Comparison of ENCODE assay signal across 9 cellular contexts in the genomic region with DNA sequence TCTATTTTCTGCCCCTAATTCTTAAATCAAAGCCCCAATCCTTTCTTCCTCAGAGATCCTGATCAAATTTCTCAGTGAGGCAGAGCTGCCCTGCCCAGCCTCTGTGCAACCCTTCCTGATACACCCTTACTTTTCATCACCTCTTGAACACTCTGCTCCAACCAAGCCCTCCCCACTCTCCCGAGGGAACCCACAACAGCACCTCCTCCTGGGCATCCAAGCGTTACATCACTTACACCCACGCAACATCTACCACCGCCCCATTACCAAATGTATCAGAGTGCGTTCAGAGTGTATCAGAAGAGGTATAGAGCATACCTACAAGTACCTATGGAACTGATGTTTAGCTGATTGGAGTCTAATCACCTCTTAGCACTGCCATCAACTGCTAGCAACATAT.
DNase-seq lines count a peak whose midpoint lies in the region; ATAC-seq and TF ChIP-seq lines count a peak whose summit lies in the region.
"Had no signal": no experiment of that assay in that cellular context is flagged by ENCODE, and none has a peak within 500 bp of the region (broad histone marks: within the 10 kb centered on the region; RNA-seq: fewer than 3 reads in every experiment).

No MANE protein-coding gene starts in this region.

- TF ChIP-seq POLR2A in gastroesophageal sphincter (IDR thresholded peaks at IDR 0.05): no peak

- H3K27me3 ChIP-seq in BLaER1 treated with 17β-estradiol and CSF1 and Interleukin-3, amounts not matched to agents 10 nM and 100 nM: no peaks in the 10 kb centered on the region
- H3K27me3 ChIP-seq in gastroesophageal sphincter: no peaks in the 10 kb centered on the region

- peak overlapping the region; percentile 69 to 92 (median 85) for H3K4me2 ChIP-seq in BLaER1 treated with 17β-estradiol and CSF1 and Interleukin-3, amounts not matched to agents 10 nM and 100 nM

- peaks cover 5 to 21% (median 16%) of the 10 kb centered on the region in 3 donors for H3K27me3 Mint-ChIP-seq in immature natural killer cell (ENCODE audit: low read depth in 3 of 3)
- H3K27me3 Mint-ChIP-seq: progenitor cell of endocrine pancreas had no signal

- H3K9me3 Mint-ChIP-seq in immature natural killer cell: no peaks in the 10 kb centered on the region

- H3K9ac ChIP-seq in BLaER1 treated with 17β-estradiol and CSF1 and Interleukin-3, amounts not matched to agents 10 nM and 100 nM: peak overlapping the region in 2 of 11 experiments; percentile 51 to 52; a peak in 4 of 22 replicates

- peak overlapping the region; percentile 83 to 93 (median 90) for H3K27ac Mint-ChIP-seq in immature natural killer cell
- H3K27ac Mint-ChIP-seq: progenitor cell of endocrine pancreas had no signal

- TF ChIP-seq EP300 in gastroesophageal sphincter (IDR thresholded peaks at IDR 0.05): no peak

- H3K27ac ChIP-seq in BLaER1 treated with 17β-estradiol and CSF1 and Interleukin-3, amounts not matched to agents 10 nM and 100 nM: peak overlapping the region in 8 of 11 experiments; percentile 44 to 73 (median 70); a peak in 14 of 22 replicates
- no peak overlapping the region for H3K27ac ChIP-seq in gastroesophageal sphincter

- ATAC-seq in GM21367 (IDR thresholded peaks at IDR 0.05; ENCODE audit: unreplicated experiment) (peak; percentile 24), HG02884 (IDR thresholded peaks at IDR 0.05; ENCODE audit: unreplicated experiment) (no peak), gastroesophageal sphincter (no peak)

- peaks cover 59 to 60% of the 10 kb centered on the region in 2 donors for H3K4me1 Mint-ChIP-seq in immature natural killer cell

- no peak for TF ChIP-seq CTCF in gastroesophageal sphincter (IDR thresholded peaks at IDR 0.05)

- peaks cover 5 to 13% (median 7%) of the 10 kb centered on the region in 11 experiments; a peak in 18 of 22 replicates for H3K9me3 ChIP-seq in BLaER1 treated with 17β-estradiol and CSF1 and Interleukin-3, amounts not matched to agents 10 nM and 100 nM (replicated peaks in 1 of 11)
- peaks cover 0 to 7% (median 0%) of the 10 kb centered on the region in 3 donors for H3K9me3 ChIP-seq in gastroesophageal sphincter

- DNase-seq in UCSD-AML1 (lab: John Stamatoyannopoulos, UW; ENCODE audit: unreplicated experiment): peak; percentile 7
- no peak for DNase-seq in immature natural killer cell
- DNase-seq in NCI-H2171 treated with DMSO at 0.1 percent for 48 hours (lab: John Stamatoyannopoulos, UW): no peak
- no peak for DNase-seq in GM19238 (ENCODE audit: insufficient read length, low spot score)

- peaks cover 6 to 13% (median 8%) of the 10 kb centered on the region in 3 donors for H3K36me3 Mint-ChIP-seq in immature natural killer cell

- peaks cover 14 to 29% (median 22%) of the 10 kb centered on the region in 11 experiments for H3K36me3 ChIP-seq in BLaER1 treated with 17β-estradiol and CSF1 and Interleukin-3, amounts not matched to agents 10 nM and 100 nM
- peaks cover 0 to 18% of the 10 kb centered on the region in 2 donors for H3K36me3 ChIP-seq in gastroesophageal sphincter

- peaks cover 34 to 52% (median 43%) of the 10 kb centered on the region in 10 experiments for H3K4me1 ChIP-seq in BLaER1 treated with 17β-estradiol and CSF1 and Interleukin-3, amounts not matched to agents 10 nM and 100 nM
- no peaks in the 10 kb centered on the region for H3K4me1 ChIP-seq in gastroesophageal sphincter

- no peaks in the 10 kb centered on the region for H4K20me1 ChIP-seq in BLaER1 treated with 17β-estradiol and CSF1 and Interleukin-3, amounts not matched to agents 10 nM and 100 nM

- peak overlapping the region; percentile 64 to 81 (median 66) for H3K4me3 Mint-ChIP-seq in immature natural killer cell

- peak overlapping the region in 2 of 10 experiments; percentile 2 to 5; a peak in 1 of 20 replicates for H3K4me3 ChIP-seq in BLaER1 treated with 17β-estradiol and CSF1 and Interleukin-3, amounts not matched to agents 10 nM and 100 nM
- no peak overlapping the region for H3K4me3 ChIP-seq in gastroesophageal sphincter

- WGBS in gastroesophageal sphincter (ENCODE audit: low coverage in 1 of 2), 2 donors: 91 to 93% methylated on average over 4 of the region's 5 CpGs

Comparison
In these comparisons a context has a peak if more than half of its experiments do, and no peak if none do; other contexts are left out.
1. H3K27ac ChIP-seq: peak in BLaER1 treated with 17β-estradiol and CSF1 and Interleukin-3, amounts not matched to agents 10 nM and 100 nM (8 of 11); none in gastroesophageal sphincter (0 of 4).